ENCODE assay signal across 9 cellular contexts in the genomic region with DNA sequence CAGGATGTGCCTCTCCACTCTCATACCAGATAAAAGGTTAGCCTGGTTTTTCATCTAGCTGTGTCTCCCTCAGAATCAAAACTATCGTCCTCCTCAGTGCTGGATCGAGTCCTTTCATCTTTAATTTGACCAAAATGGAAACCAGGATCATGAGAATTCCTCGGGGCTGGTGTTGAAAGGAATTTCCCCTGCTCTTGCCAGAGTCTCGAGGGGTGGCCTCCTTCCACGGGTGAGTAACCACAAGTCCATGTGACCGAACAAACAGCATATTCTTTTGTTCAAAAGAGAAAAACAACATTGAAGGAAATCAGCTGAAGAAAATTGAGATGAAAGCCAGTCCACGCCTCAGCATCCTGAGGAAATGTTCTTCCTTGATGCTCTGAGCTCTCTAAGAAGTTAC.
DNase-seq lines count a peak whose midpoint lies in the region; ATAC-seq, FAIRE-seq and TF ChIP-seq lines count a peak whose summit lies in the region.
"Had no signal": no experiment of that assay in that cellular context is flagged by ENCODE, and none has a peak within 500 bp of the region (broad histone marks: within the 10 kb centered on the region; RNA-seq: fewer than 3 reads in every experiment).

No MANE protein-coding gene starts in this region.

- peak; percentile 70 for ATAC-seq in left ventricle myocardium superior
- peak; percentile 81 for ATAC-seq in sciatic nerve
- ATAC-seq: lower lobe of right lung had no signal

- FAIRE-seq in GM12892 (lab: Jason Lieb, UNC), result no peak

- no peak for TF ChIP-seq POLR2A in GM12892 (IDR thresholded peaks at IDR 0.05; ENCODE audit: low read depth, low read length)

- H3K36me3 ChIP-seq in brain microvascular endothelial cell (replicated peaks), result no peaks in the 10 kb centered on the region
- H3K36me3 ChIP-seq: lower lobe of right lung had no signal

- DNase-seq in EL (peak; percentile 71), brain microvascular endothelial cell (peak; percentile 74), left ventricle myocardium superior (peak; percentile 70), sciatic nerve (ENCODE audit: low spot score) (peak; percentile 68), RPMI8226 (no peak), GM12892 (ENCODE audit: insufficient read length) (no peak), NCI-H2029 treated with DMSO at 0.1 percent for 48 hours (lab: John Stamatoyannopoulos, UW) (no peak), KBM-7 (no peak)
- DNase-seq: lower lobe of right lung had no signal

- no peak overlapping the region for H3K27ac ChIP-seq in brain microvascular endothelial cell
- H3K27ac ChIP-seq: lower lobe of right lung had no signal

- in situ Hi-C loops in brain microvascular endothelial cell (cut with HindIII; ENCODE audit: low pct_ligation_motif_present, low sequenced_read_pairs) (no loop called here), KBM-7 (cut with MboI; ENCODE audit: low pct_unique_long_range_greater_than_20kb, low sequenced_read_pairs) (no loop called here)

- intact Hi-C loops in left ventricle myocardium superior (cut with micrococcal nuclease) (no loop called here), sciatic nerve (cut with DNase I) (no loop called here)

- no peak for TF ChIP-seq CTCF in brain microvascular endothelial cell (IDR thresholded peaks at IDR 0.05; ENCODE audit: low read depth, low read length, missing control alignments)

- H3K4me3 ChIP-seq in brain microvascular endothelial cell (ENCODE audit: low read depth, low read length), result no peak overlapping the region
- H3K4me3 ChIP-seq: lower lobe of right lung had no signal

- no peaks in the 10 kb centered on the region for H3K27me3 ChIP-seq in brain microvascular endothelial cell (replicated peaks)

Comparison
In these comparisons a context has a peak if more than half of its experiments do, and no peak if none do; other contexts are left out.
1. DNase-seq: peak in EL (single experiment), brain microvascular endothelial cell (single experiment), left ventricle myocardium superior (single experiment) and sciatic nerve (single experiment); none in RPMI8226 (single experiment), GM12892 (single experiment), NCI-H2029 treated with DMSO at 0.1 percent for 48 hours (single experiment) and KBM-7 (single experiment).